Comparison of ENCODE assay signal across 8 cellular contexts in the genomic region with DNA sequence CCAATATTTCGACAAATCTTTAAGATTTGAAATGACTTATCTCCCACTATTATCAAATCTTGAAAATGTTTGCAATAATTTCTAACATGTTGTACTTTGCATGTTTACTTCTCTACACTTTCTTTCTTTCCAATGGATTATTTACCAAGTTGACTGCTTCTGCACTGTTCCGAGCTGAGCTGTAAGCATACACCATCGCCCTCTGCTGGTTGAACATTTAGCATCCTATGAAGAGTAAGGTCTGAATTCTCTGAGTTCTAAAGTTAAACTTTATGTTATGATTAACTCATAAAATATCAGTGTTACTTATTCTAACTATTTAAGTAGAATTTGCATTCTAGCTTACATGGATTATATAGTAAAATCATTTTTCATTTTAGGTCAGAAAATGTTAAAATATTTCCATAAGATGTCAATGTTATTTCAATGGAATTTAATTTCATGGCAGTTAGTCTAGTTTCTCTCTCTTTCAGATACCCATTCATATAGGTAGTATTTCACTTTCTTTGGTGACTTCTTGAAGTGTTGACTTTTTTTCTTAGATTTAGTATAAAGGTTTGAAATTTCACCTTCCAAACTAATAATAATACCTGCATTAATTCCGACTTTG.
DNase-seq lines count a peak whose midpoint lies in the region; ATAC-seq, FAIRE-seq and TF ChIP-seq lines count a peak whose summit lies in the region.

No MANE protein-coding gene starts in this region.

- no peaks in the 10 kb centered on the region for H3K27me3 Mint-ChIP-seq in neural progenitor cell (ENCODE audit: insufficient read depth, low read depth)
- no peaks in the 10 kb centered on the region for H3K27me3 Mint-ChIP-seq in activated T-helper 17 cell treated with anti-CD3 and anti-CD28 coated beads, Interleukin-2, amount 50 U/mL, for 72 hours

- H3K23me2 ChIP-seq in H1 (ENCODE audit: low read depth, low read length), result no peaks in the 10 kb centered on the region

- peak; percentile 76 to 81 for TF ChIP-seq RAD21 in H1 (IDR thresholded peaks at IDR 0.05 in 1 of 2, conservative IDR thresholded peaks at IDR 0.05 in 1 of 2; ENCODE audit: low read depth in 2 of 2, low read length in 2 of 2)

- H3K79me2 ChIP-seq in H1 (ENCODE audit: control insufficient read depth in 1 of 2, insufficient read depth in 2 of 2, low read length in 2 of 2), result no peaks in the 10 kb centered on the region
- no peaks in the 10 kb centered on the region for H3K79me2 ChIP-seq in neural progenitor cell (ENCODE audit: low read depth)

- ATAC-seq in GM18858 (IDR thresholded peaks at IDR 0.05; ENCODE audit: unreplicated experiment) (peak; percentile 87), HG03159 (IDR thresholded peaks at IDR 0.05; ENCODE audit: unreplicated experiment) (peak; percentile 95), right cardiac atrium (no peak)
- no peak for ATAC-seq in activated T-helper 17 cell treated with anti-CD3 and anti-CD28 coated beads, Interleukin-2, amount 50 U/mL, for 72 hours (replicated peaks)

- H3K9me3 ChIP-seq in H1 (ENCODE audit: insufficient read depth in 2 of 2, low read depth in 1 of 2, low read length in 1 of 2) (no peaks in the 10 kb centered on the region), neural progenitor cell (ENCODE audit: low read depth) (no peaks in the 10 kb centered on the region), right cardiac atrium (ENCODE audit: control insufficient read depth, low read length) (no peaks in the 10 kb centered on the region)

- no peak overlapping the region for H4K8ac ChIP-seq in H1 (ENCODE audit: extremely low read depth, insufficient read depth, low read length)

- no peak overlapping the region for H3K23ac ChIP-seq in H1 (ENCODE audit: insufficient read length)

- no peak overlapping the region for H2AK5ac ChIP-seq in H1 (ENCODE audit: low read depth, low read length)

- H3K9ac ChIP-seq in H1 (replicated peaks in 1 of 4; ENCODE audit: extremely low read depth in 1 of 4, low read depth in 3 of 4, low read length in 3 of 4) (no peak overlapping the region), neural progenitor cell (no peak overlapping the region)

- H3K36me3 Mint-ChIP-seq in neural progenitor cell, result no peaks in the 10 kb centered on the region
- H3K36me3 Mint-ChIP-seq in activated T-helper 17 cell treated with anti-CD3 and anti-CD28 coated beads, Interleukin-2, amount 50 U/mL, for 72 hours (ENCODE audit: low read depth), result no peaks in the 10 kb centered on the region

- DNase-seq in DMS114 treated with DMSO at 0.1 percent for 48 hours (lab: John Stamatoyannopoulos, UW; ENCODE audit: unreplicated experiment) (peak; percentile 15), OCI-M1 (lab: John Stamatoyannopoulos, UW) (peak; percentile 74), H1 (ENCODE audit: low read depth in 1 of 2, low spot score in 2 of 2) (peak in 1 of 2 experiments; percentile 50), neural progenitor cell (ENCODE audit: low spot score) (peak; percentile 82), right cardiac atrium (no peak)

- H3K4me2 ChIP-seq in H1 (ENCODE audit: insufficient read depth in 1 of 2, low read depth in 2 of 2, low read length in 2 of 2) (no peak overlapping the region), neural progenitor cell (no peak overlapping the region)

- no peak overlapping the region for H2BK12ac ChIP-seq in H1 (ENCODE audit: low read depth, low read length)

- H2BK5ac ChIP-seq in H1 (ENCODE audit: low read depth, low read length), result no peak overlapping the region

- H3K27ac ChIP-seq in H1 (ENCODE audit: low read depth, low read length) (no peak overlapping the region), neural progenitor cell (no peak overlapping the region), right cardiac atrium (ENCODE audit: low read length) (no peak overlapping the region)

- H3K18ac ChIP-seq in H1 (ENCODE audit: extremely low read depth, low read length), result no peak overlapping the region

- no peaks in the 10 kb centered on the region for H3F3A ChIP-seq in neural progenitor cell (ENCODE audit: low read depth)

- no peak overlapping the region for H3K4me3 ChIP-seq in H1 (ENCODE audit: extremely low read depth in 1 of 4, insufficient read depth in 2 of 4, low read depth in 3 of 4, low read length in 4 of 4)
- no peak overlapping the region for H3K4me3 ChIP-seq in neural progenitor cell
- no peak overlapping the region for H3K4me3 ChIP-seq in right cardiac atrium (ENCODE audit: low read length)

- CTCF ChIA-PET in H1 (lab: Charles Lee; ENCODE audit: partially characterized antibody), result interaction anchor here (0.5 to 2.8 kb wide), 26 partner anchors 10 to 396 kb away, joined by 3 to 19 read pairs (median 4); no protein-coding TSS in a partner anchor

- no peak for TF ChIP-seq POLR2A in H1 (IDR thresholded peaks at IDR 0.05; ENCODE audit: control extremely low read depth in 1 of 2, low read depth in 2 of 2, low read length in 2 of 2)

- no peak for TF ChIP-seq EP300 in H1 (IDR thresholded peaks at IDR 0.05; ENCODE audit: borderline replicate concordance in 1 of 2, low read depth in 2 of 2, low read length in 2 of 2)

- H4K20me1 ChIP-seq in H1 (replicated peaks in 1 of 2; ENCODE audit: control insufficient read depth in 1 of 2, insufficient read depth in 2 of 2, low read length in 2 of 2), result no peaks in the 10 kb centered on the region
- no peaks in the 10 kb centered on the region for H4K20me1 ChIP-seq in neural progenitor cell (ENCODE audit: low read depth)

- 35% methylated on average over 4 of the region's 4 CpGs; no CpG with 5 or more reads in 1 of the 2 experiments for WGBS in H1 (ENCODE audit: extremely low coverage in 1 of 2, insufficient coverage in 1 of 2, insufficient read length in 1 of 2, insufficient replicate concordance in 2 of 2, low coverage in 1 of 2, low lambda C conversion rate in 2 of 2, missing lambda C conversion rate in 1 of 2), 2 experiments
- 36% methylated on average over 4 of the region's 4 CpGs for WGBS in right cardiac atrium

- no peaks in the 10 kb centered on the region for H3K36me3 ChIP-seq in H1 (ENCODE audit: control insufficient read depth in 2 of 4, insufficient read depth in 4 of 4, low read length in 3 of 4)
- no peaks in the 10 kb centered on the region for H3K36me3 ChIP-seq in neural progenitor cell

- H4K5ac ChIP-seq in H1 (ENCODE audit: insufficient read length, low read depth, low read length), result no peak overlapping the region

- no peak overlapping the region for H3K56ac ChIP-seq in H1 (replicated peaks; ENCODE audit: insufficient read length, low read depth, low read length)

- TF ChIP-seq CTCF in H1 (IDR thresholded peaks at IDR 0.05; ENCODE audit: control extremely low read depth in 1 of 3, insufficient read depth in 1 of 3, low read depth in 1 of 3, low read length in 3 of 3) (peak in 2 of 3 experiments; percentile 63 to 67; a peak in 3 of 4 replicates), neural progenitor cell (IDR thresholded peaks at IDR 0.05) (peak; percentile 97)

- H2BK15ac ChIP-seq in H1 (ENCODE audit: low read length), result no peak overlapping the region

- H3K79me1 ChIP-seq in H1 (ENCODE audit: low read depth, low read length), result no peaks in the 10 kb centered on the region

- no peak overlapping the region for H3K4ac ChIP-seq in H1 (replicated peaks; ENCODE audit: insufficient read length, low read depth, low read length)

- H3K27ac Mint-ChIP-seq in neural progenitor cell, result no peak overlapping the region
- H3K27ac Mint-ChIP-seq in activated T-helper 17 cell treated with anti-CD3 and anti-CD28 coated beads, Interleukin-2, amount 50 U/mL, for 72 hours, result no peak overlapping the region

- H3K14ac ChIP-seq in H1 (ENCODE audit: insufficient read length), result no peak overlapping the region

- no peak overlapping the region for H2BK120ac ChIP-seq in H1 (replicated peaks; ENCODE audit: low read depth, low read length)

- H3K4me3 Mint-ChIP-seq in neural progenitor cell, result no peak overlapping the region
- H3K4me3 Mint-ChIP-seq in activated T-helper 17 cell treated with anti-CD3 and anti-CD28 coated beads, Interleukin-2, amount 50 U/mL, for 72 hours, result no peak overlapping the region

- no peaks in the 10 kb centered on the region for H3K9me3 Mint-ChIP-seq in neural progenitor cell
- H3K9me3 Mint-ChIP-seq in activated T-helper 17 cell treated with anti-CD3 and anti-CD28 coated beads, Interleukin-2, amount 50 U/mL, for 72 hours, result peaks cover 3% of the 10 kb centered on the region

- no peaks in the 10 kb centered on the region for H3K4me1 ChIP-seq in H1 (replicated peaks in 1 of 4; ENCODE audit: control insufficient read depth in 3 of 4, insufficient read depth in 4 of 4, low read length in 3 of 4)
- H3K4me1 ChIP-seq in neural progenitor cell, result no peaks in the 10 kb centered on the region
- no peaks in the 10 kb centered on the region for H3K4me1 ChIP-seq in right cardiac atrium (ENCODE audit: control insufficient read depth, insufficient read depth, low read length)

- H3K27me3 ChIP-seq in H1 (replicated peaks in 1 of 4; ENCODE audit: control insufficient read depth in 3 of 4, extremely low read depth in 1 of 4, insufficient read depth in 3 of 4, low read length in 3 of 4) (no peaks in the 10 kb centered on the region), neural progenitor cell (no peaks in the 10 kb centered on the region), right cardiac atrium (ENCODE audit: control insufficient read depth, insufficient read depth) (no peaks in the 10 kb centered on the region)

- POLR2A ChIA-PET in H1 (lab: Charles Lee; ENCODE audit: partially characterized antibody), result no interaction called here

- no peak overlapping the region for H4K91ac ChIP-seq in H1 (replicated peaks; ENCODE audit: insufficient read length, low read length)

- H2AFZ ChIP-seq in H1 (ENCODE audit: low read length) (no peak overlapping the region), neural progenitor cell (replicated peaks) (no peak overlapping the region)

- intact Hi-C loops in right cardiac atrium (cut with DNase I), result no loop called here

- no peak overlapping the region for H2BK20ac ChIP-seq in H1 (ENCODE audit: low read length)

- H3K4me1 Mint-ChIP-seq in neural progenitor cell, result no peaks in the 10 kb centered on the region
- no peaks in the 10 kb centered on the region for H3K4me1 Mint-ChIP-seq in activated T-helper 17 cell treated with anti-CD3 and anti-CD28 coated beads, Interleukin-2, amount 50 U/mL, for 72 hours

- peak; percentile 78 for FAIRE-seq in H1 (lab: Jason Lieb, UNC)

TF ChIP-seq in H1, 55 proteins besides CTCF, POLR2A, EP300 and RAD21:
- TF ChIP-seq ZNF274 (IDR thresholded peaks at IDR 0.05; ENCODE audit: borderline replicate concordance, extremely low read depth, low read length) (no peak), SUZ12 (IDR thresholded peaks at IDR 0.05; ENCODE audit: low read length) (no peak), ASH2L (IDR thresholded peaks at IDR 0.05; ENCODE audit: low read length) (no peak), SP1 (IDR thresholded peaks at IDR 0.05; ENCODE audit: low read depth, low read length) (no peak), KDM5A (IDR thresholded peaks at IDR 0.05; ENCODE audit: low read length) (no peak), NRF1 (IDR thresholded peaks at IDR 0.05; ENCODE audit: low read depth, low read length) (no peak), SP2 (IDR thresholded peaks at IDR 0.05; ENCODE audit: low read length) (no peak)

Comparison
In these comparisons a context has a peak if more than half of its experiments do, and no peak if none do; other contexts are left out.
1. DNase-seq: peak in DMS114 treated with DMSO at 0.1 percent for 48 hours (single experiment), OCI-M1 (single experiment) and neural progenitor cell (single experiment); none in right cardiac atrium (0 of 3).
2. ATAC-seq: peak in GM18858 (single experiment) and HG03159 (single experiment); none in activated T-helper 17 cell treated with anti-CD3 and anti-CD28 coated beads, Interleukin-2, amount 50 U/mL, for 72 hours (single experiment) and right cardiac atrium (0 of 2).